1 cellular context compared by ENCODE assay signal in genomic region chr6:75337805-75338204, GRCh38.
TF ChIP-seq lines count a peak whose summit lies in the region.

No MANE protein-coding gene starts in this region.

TF ChIP-seq in GM12878, 131 proteins besides CTCF, POLR2A, EP300 and RAD21:
- TF ChIP-seq SIN3A (IDR thresholded peaks at IDR 0.05; ENCODE audit: low read depth, low read length), result no peak
- TF ChIP-seq MTA2 (IDR thresholded peaks at IDR 0.05; ENCODE audit: low read depth), result no peak
- no peak for TF ChIP-seq SMARCA5 (IDR thresholded peaks at IDR 0.05)
- TF ChIP-seq ZNF274 (IDR thresholded peaks at IDR 0.05; ENCODE audit: insufficient read depth, insufficient read length), result no peak
- no peak for TF ChIP-seq BCL11A (IDR thresholded peaks at IDR 0.05; ENCODE audit: low read depth, low read length)
- TF ChIP-seq TBL1XR1 (IDR thresholded peaks at IDR 0.05; ENCODE audit: low read depth, low read length), result no peak
- no peak for TF ChIP-seq FOXK2 (IDR thresholded peaks at IDR 0.05)
- no peak for TF ChIP-seq SPI1 (IDR thresholded peaks at IDR 0.05; ENCODE audit: borderline replicate concordance, insufficient read depth, low read depth, low read length)
- no peak for TF ChIP-seq TAF1 (IDR thresholded peaks at IDR 0.05; ENCODE audit: borderline replicate concordance, low read depth, low read length)
TF ChIP-seq in GM12878: peak in this region for 0.
